In genomic region chr12:84632556-84632955, GRCh38 we compare ENCODE assay signal across 34 cellular contexts.
DNase-seq lines count a peak whose midpoint lies in the region; ATAC-seq and TF ChIP-seq lines count a peak whose summit lies in the region.
"Had no signal": no experiment of that assay in that cellular context is flagged by ENCODE, and none has a peak within 500 bp of the region (broad histone marks: within the 10 kb centered on the region; RNA-seq: fewer than 3 reads in every experiment).

No MANE protein-coding gene starts in this region.

- peaks cover 13% of the 10 kb centered on the region for H3K4me1 Mint-ChIP-seq in mesothelial cell of epicardium
- H3K4me1 Mint-ChIP-seq: activated B cell treated with CpG ODN at 0.5 μM for 24 hours; activated naive CD8-positive, alpha-beta T cell treated with anti-CD3 and anti-CD28 coated beads, Interleukin-2, amount 10 ng/mL, durations not matched to agents 7 days and 5 days; CD4-positive, alpha-beta memory T cell; central memory CD8-positive, alpha-beta T cell; endodermal cell had no signal

- H3K36me3 Mint-ChIP-seq in mesothelial cell of epicardium, result peaks cover 7% of the 10 kb centered on the region
- H3K36me3 Mint-ChIP-seq: activated naive CD8-positive, alpha-beta T cell treated with anti-CD3 and anti-CD28 coated beads, Interleukin-2, amount 10 ng/mL, durations not matched to agents 7 days and 5 days; CD4-positive, alpha-beta memory T cell; neural progenitor cell had no signal

- H3K27me3 Mint-ChIP-seq in mesothelial cell of epicardium (ENCODE audit: low read depth), result no peaks in the 10 kb centered on the region
- H3K27me3 Mint-ChIP-seq: activated B cell treated with CpG ODN at 0.5 μM for 24 hours; activated naive CD8-positive, alpha-beta T cell treated with anti-CD3 and anti-CD28 coated beads, Interleukin-2, amount 10 ng/mL, durations not matched to agents 7 days and 5 days; CD4-positive, alpha-beta memory T cell; central memory CD8-positive, alpha-beta T cell had no signal

- no peak overlapping the region for H3K4me3 Mint-ChIP-seq in mesothelial cell of epicardium
- H3K4me3 Mint-ChIP-seq: activated B cell treated with CpG ODN at 0.5 μM for 24 hours; activated naive CD8-positive, alpha-beta T cell treated with anti-CD3 and anti-CD28 coated beads, Interleukin-2, amount 10 ng/mL, durations not matched to agents 7 days and 5 days; activated T-cell treated with anti-CD3 and anti-CD28 coated beads, Interleukin-2, amount 50 U/mL, for 4 hours; CD4-positive, alpha-beta memory T cell; central memory CD8-positive, alpha-beta T cell; endodermal cell; neural progenitor cell had no signal

- no peak for ATAC-seq in GM21528 (IDR thresholded peaks at IDR 0.05; ENCODE audit: low FRiP score, unreplicated experiment)
- no peak for ATAC-seq in HG03442 (IDR thresholded peaks at IDR 0.05; ENCODE audit: unreplicated experiment)
- no peak for ATAC-seq in GM19324 (IDR thresholded peaks at IDR 0.05; ENCODE audit: low FRiP score, unreplicated experiment)
- ATAC-seq: A549; activated T-cell treated with anti-CD3 and anti-CD28 coated beads, Interleukin-2, amount 50 U/mL, for 4 hours; left cardiac atrium; pancreas; right cardiac atrium; stimulated activated naive CD8-positive, alpha-beta T cell treated with anti-CD3 and anti-CD28 coated beads, Interleukin-15, Interleukin-2, amounts not matched to agents 100 U/mL and 50 U/mL, for 24 hours had no signal

- DNase-seq in DMS114 treated with DMSO at 0.1 percent for 48 hours (lab: John Stamatoyannopoulos, UW; ENCODE audit: unreplicated experiment) (peak; percentile 81), NCI-H69 (lab: John Stamatoyannopoulos, UW) (peak; percentile 44), dedifferentiated amniotic fluid mesenchymal stem cell (ENCODE audit: extremely low spot score) (peak; percentile 84), mesothelial cell of epicardium (ENCODE audit: low spot score in 2 of 2, unreplicated experiment in 2 of 2) (no peak), cerebellum (ENCODE audit: low spot score) (no peak)
- DNase-seq: activated B cell treated with CpG ODN at 0.5 μM for 24 hours; activated CD4-positive, alpha-beta T cell treated with anti-CD3 and anti-CD28 coated beads, Interleukin-2, amount 50 U/mL, for 1 hour; activated gamma-delta T cell; activated naive CD8-positive, alpha-beta T cell treated with anti-CD3 and anti-CD28 coated beads, Interleukin-2, amount 10 ng/mL, durations not matched to agents 7 days and 5 days; activated T-cell treated with anti-CD3 and anti-CD28 coated beads, Interleukin-2, amount 50 U/mL, for 4 hours; AML-193; CD4-positive, alpha-beta memory T cell; dermis blood vessel endothelial cell; endodermal cell; foreskin melanocyte; HCEC 1CT; left cardiac atrium; MM.1S; NCI-H1105 treated with DMSO at 0.1 percent for 48 hours; NCI-H2081; NCI-H2227 treated with DMSO at 0.1 percent for 48 hours; NCI-H748 treated with DMSO at 0.1 percent for 48 hours; pancreas; right cardiac atrium; stimulated activated CD4-positive, alpha-beta T cell treated with anti-CD3 and anti-CD28 coated beads, Interleukin-1b, Interleukin-23, amount 100 ng/mL, for 48 hours; stimulated activated naive CD8-positive, alpha-beta T cell treated with anti-CD3 and anti-CD28 coated beads, Interleukin-15, Interleukin-2, amounts not matched to agents 100 U/mL and 50 U/mL, for 24 hours; testis; uterus had no signal

- no peak for TF ChIP-seq CTCF in mesothelial cell of epicardium (IDR thresholded peaks at IDR 0.05; ENCODE audit: unreplicated experiment)

- H3K9me3 Mint-ChIP-seq in mesothelial cell of epicardium, result peaks cover 8% of the 10 kb centered on the region
- H3K9me3 Mint-ChIP-seq: activated B cell treated with CpG ODN at 0.5 μM for 24 hours; activated naive CD8-positive, alpha-beta T cell treated with anti-CD3 and anti-CD28 coated beads, Interleukin-2, amount 10 ng/mL, durations not matched to agents 7 days and 5 days; activated T-cell treated with anti-CD3 and anti-CD28 coated beads, Interleukin-2, amount 50 U/mL, for 4 hours; endodermal cell; neural progenitor cell had no signal

- peak overlapping the region; percentile 80 for H3K27ac Mint-ChIP-seq in mesothelial cell of epicardium
- H3K27ac Mint-ChIP-seq: activated B cell treated with CpG ODN at 0.5 μM for 24 hours; activated naive CD8-positive, alpha-beta T cell treated with anti-CD3 and anti-CD28 coated beads, Interleukin-2, amount 10 ng/mL, durations not matched to agents 7 days and 5 days; CD4-positive, alpha-beta memory T cell; endodermal cell; neural progenitor cell had no signal

Comparison
In these comparisons a context has a peak if more than half of its experiments do, and no peak if none do; other contexts are left out.
1. DNase-seq: peak in DMS114 treated with DMSO at 0.1 percent for 48 hours (single experiment), NCI-H69 (single experiment) and dedifferentiated amniotic fluid mesenchymal stem cell (single experiment); none in mesothelial cell of epicardium (0 of 2) and cerebellum (single experiment).